In the genomic region with DNA sequence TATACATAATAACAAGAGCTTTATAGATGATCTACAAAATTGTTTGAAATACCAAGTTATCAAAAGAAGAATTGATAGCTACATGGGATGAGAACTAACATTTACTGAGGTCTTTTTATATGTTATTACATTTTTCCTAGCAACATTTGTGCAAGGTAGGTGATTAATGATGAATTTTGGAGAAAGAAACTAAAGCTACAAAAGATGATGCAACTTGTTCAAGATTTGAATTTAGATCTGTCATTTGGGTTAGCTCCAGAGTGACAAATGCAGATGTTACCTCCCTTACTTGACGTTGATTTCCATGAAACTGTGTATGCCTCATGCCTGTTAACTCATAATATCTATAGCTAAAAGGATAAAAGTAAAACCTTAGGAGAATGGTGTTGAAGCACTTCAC, we compare ENCODE assay signal across 6 cellular contexts.
"Had no signal": no experiment of that assay in that cellular context is flagged by ENCODE, and none has a peak within 500 bp of the region (broad histone marks: within the 10 kb centered on the region; RNA-seq: fewer than 3 reads in every experiment).

No MANE protein-coding gene starts in this region.

- H3K9ac ChIP-seq: KMS-11 had no signal

- H3K4me2 ChIP-seq: KMS-11 had no signal

- FAIRE-seq: HepG2, HTR-8/SVneo had no signal

- H3K27ac ChIP-seq: HL-60, KMS-11 had no signal

- DNase-seq: KBM-7, KG1 had no signal

- ATAC-seq: HepG2 had no signal
